In the genomic region with DNA sequence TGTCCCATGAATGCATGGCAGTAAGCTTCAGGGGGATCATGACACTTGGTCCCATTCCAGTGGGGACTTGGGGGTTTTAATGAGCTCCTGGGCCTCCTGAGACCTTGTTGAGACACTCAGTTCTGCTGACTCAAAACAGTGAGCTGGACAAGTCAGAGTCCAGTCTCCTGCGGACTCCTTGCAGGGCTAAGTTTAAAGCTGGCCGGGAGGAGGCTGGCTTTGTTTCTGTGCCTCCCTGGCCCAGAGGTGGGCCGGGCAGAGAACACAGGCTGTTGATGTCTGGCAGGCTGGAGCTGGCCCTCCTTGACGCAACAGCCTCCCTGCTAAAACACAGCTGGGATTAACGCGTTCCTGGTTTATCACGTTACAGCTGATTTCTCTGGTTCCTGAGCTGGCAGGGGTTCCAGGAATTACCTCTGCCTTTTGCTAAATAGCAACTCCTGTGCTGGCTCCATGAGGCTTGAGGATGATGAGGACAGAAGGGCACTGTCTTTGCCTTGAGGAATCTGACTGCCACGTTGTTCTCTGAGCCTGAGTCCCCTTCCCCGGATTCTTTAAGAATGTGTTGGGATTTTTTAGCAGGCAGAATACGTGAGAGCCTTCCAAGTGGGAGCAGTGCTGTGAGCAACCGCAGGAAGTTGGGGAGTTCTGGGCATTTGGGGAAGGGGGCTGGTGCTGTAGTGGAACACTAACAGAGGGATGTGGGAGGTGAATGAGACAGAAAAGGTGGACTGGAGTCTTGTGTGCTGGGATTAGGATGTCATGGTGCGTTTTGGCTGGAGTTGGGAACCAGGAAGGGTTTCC, we compare ENCODE assay signal across 10 cellular contexts. TPM values are rescaled to one million over a fixed set of nuclear protein-coding genes. Genes with fewer than 3 reads are reported as not detected.
DNase-seq lines count a peak whose midpoint lies in the region; ATAC-seq and TF ChIP-seq lines count a peak whose summit lies in the region.
"Had no signal": no experiment of that assay in that cellular context is flagged by ENCODE, and none has a peak within 500 bp of the region (broad histone marks: within the 10 kb centered on the region; RNA-seq: fewer than 3 reads in every experiment).

No MANE protein-coding gene starts in this region.

- intact Hi-C loops in HCT116 (cut with micrococcal nuclease) = no loop called here
- intact Hi-C loops in left cardiac atrium (cut with DNase I) = loop anchor here in 1 of 2 donors (2.0 kb wide), 1 partner anchor 21 kb away; no protein-coding TSS in a partner anchor

- peaks cover 2% of the 10 kb centered on the region for H3K36me3 Mint-ChIP-seq in activated CD4-positive, alpha-beta memory T cell treated with anti-CD3 and anti-CD28 coated beads, Interleukin-2, amount 10 ng/mL, durations not matched to agents 7 days and 5 days (ENCODE audit: low read depth)
- no peaks in the 10 kb centered on the region for H3K36me3 Mint-ChIP-seq in T-helper 2 cell treated with Interferon-gamma antibody and Interleukin-4, amounts not matched to agents 5 μg/mL and 100 μg/mL, for 36 hours (ENCODE audit: low read depth)

- H3K9me3 ChIP-seq in HCT116 (ENCODE audit: control insufficient read depth in 1 of 2, insufficient read depth in 1 of 2, low read depth in 1 of 2, low read length in 2 of 2) = no peaks in the 10 kb centered on the region
- H3K9me3 ChIP-seq: mucosa of descending colon had no signal

- peaks cover 18% of the 10 kb centered on the region for H3K4me1 Mint-ChIP-seq in activated CD4-positive, alpha-beta memory T cell treated with anti-CD3 and anti-CD28 coated beads, Interleukin-2, amount 10 ng/mL, durations not matched to agents 7 days and 5 days
- peaks cover 17% of the 10 kb centered on the region for H3K4me1 Mint-ChIP-seq in T-helper 2 cell treated with Interferon-gamma antibody and Interleukin-4, amounts not matched to agents 5 μg/mL and 100 μg/mL, for 36 hours (ENCODE audit: low read depth)

- no peaks in the 10 kb centered on the region for H3K9me3 Mint-ChIP-seq in activated CD4-positive, alpha-beta memory T cell treated with anti-CD3 and anti-CD28 coated beads, Interleukin-2, amount 10 ng/mL, durations not matched to agents 7 days and 5 days
- H3K9me3 Mint-ChIP-seq in T-helper 2 cell treated with Interferon-gamma antibody and Interleukin-4, amounts not matched to agents 5 μg/mL and 100 μg/mL, for 36 hours = no peaks in the 10 kb centered on the region

- RAD21 ChIA-PET in HCT116 (lab: Charles Lee; ENCODE audit: low non-redundant PET in 1 of 2, low total read pairs in 2 of 2, uncharacterized antibody in 2 of 2, unreplicated experiment in 2 of 2) = interaction anchor here in 1 of 2 experiments (0.6 kb wide), 1 partner anchor 23 kb away, joined by 5 read pairs; no protein-coding TSS in a partner anchor

- no peak for TF ChIP-seq RAD21 in HCT116 (IDR thresholded peaks at IDR 0.05; ENCODE audit: low read depth)

- H3K27me3 ChIP-seq in HCT116 (ENCODE audit: insufficient read depth, low read length) = no peaks in the 10 kb centered on the region

- H3K9me2 ChIP-seq in HCT116 (ENCODE audit: insufficient read depth) = no peaks in the 10 kb centered on the region

- TF ChIP-seq POLR2A in HCT116 (IDR thresholded peaks at IDR 0.05; ENCODE audit: borderline replicate concordance, extremely low read depth, insufficient read depth, insufficient read length) = no peak

- CTCF ChIA-PET in HCT116 (lab: Charles Lee) = interaction anchor here (1.6 kb wide), 1 partner anchor 44 kb away, joined by 4 read pairs; no protein-coding TSS in a partner anchor
- CTCF ChIA-PET in activated CD4-positive, alpha-beta memory T cell treated with anti-CD3 and anti-CD28 coated beads, Interleukin-2, amount 10 ng/mL, durations not matched to agents 7 days and 5 days (lab: Charles Lee) = interaction anchor here (0.8 to 1.4 kb wide), 7 partner anchors 10 to 212 kb away, joined by 3 to 6 read pairs (median 3); no protein-coding TSS in a partner anchor

- no peak for TF ChIP-seq CTCF in HCT116 (IDR thresholded peaks at IDR 0.05 in 2 of 3, conservative IDR thresholded peaks at IDR 0.05 in 1 of 3; ENCODE audit: borderline replicate concordance in 1 of 3, insufficient read depth in 1 of 3, low read depth in 2 of 3, low read length in 2 of 3)

- DNase-seq in HCT116 (ENCODE audit: low read depth, low spot score) (no peak), left cardiac atrium (peak; percentile 47), retina (peak; percentile 25), NCI-H2107 treated with DMSO at 0.1 percent for 48 hours (lab: John Stamatoyannopoulos, UW; ENCODE audit: unreplicated experiment) (no peak)
- no peak for DNase-seq in activated CD4-positive, alpha-beta memory T cell treated with anti-CD3 and anti-CD28 coated beads, Interleukin-2, amount 10 ng/mL, durations not matched to agents 7 days and 5 days
- DNase-seq in T-helper 2 cell treated with Interferon-gamma antibody and Interleukin-4, amounts not matched to agents 5 μg/mL and 100 μg/mL, for 36 hours (ENCODE audit: low spot score) = no peak
- DNase-seq: mucosa of descending colon, NCI-H1436 had no signal

- H3K27ac ChIP-seq in HCT116 (ENCODE audit: low read depth, low read length) = no peak overlapping the region

- H2AFZ ChIP-seq in HCT116 (ENCODE audit: low read depth, low read length, poor library complexity, severe bottlenecking) = no peak overlapping the region

- POLR2A ChIA-PET in HCT116 (lab: Charles Lee) = no interaction called here
- POLR2A ChIA-PET in activated CD4-positive, alpha-beta memory T cell treated with anti-CD3 and anti-CD28 coated beads, Interleukin-2, amount 10 ng/mL, durations not matched to agents 7 days and 5 days (lab: Charles Lee) = interaction anchor here (1.0 kb wide), 1 partner anchor 23 kb away, joined by 3 read pairs; no protein-coding TSS in a partner anchor

- peak overlapping the region; percentile 78 for H3K4me3 Mint-ChIP-seq in activated CD4-positive, alpha-beta memory T cell treated with anti-CD3 and anti-CD28 coated beads, Interleukin-2, amount 10 ng/mL, durations not matched to agents 7 days and 5 days
- no peak overlapping the region for H3K4me3 Mint-ChIP-seq in T-helper 2 cell treated with Interferon-gamma antibody and Interleukin-4, amounts not matched to agents 5 μg/mL and 100 μg/mL, for 36 hours

- no peaks in the 10 kb centered on the region for H4K20me1 ChIP-seq in HCT116 (ENCODE audit: insufficient read depth)

- H3K79me2 ChIP-seq in HCT116 (ENCODE audit: insufficient read depth, low read length) = 0 out of 2 replicates have a peak, but pooled peaks cover 2% of the 10 kb centered on the region

- BruUV-seq in HCT116 (replicated peaks; lab: Mats Ljungman, UMichigan) = no TSS peak

- no peaks in the 10 kb centered on the region for H3K36me3 ChIP-seq in HCT116 (ENCODE audit: control insufficient read depth in 1 of 2, insufficient read depth in 2 of 2, low read length in 2 of 2)

- no peak overlapping the region for H3K27ac Mint-ChIP-seq in activated CD4-positive, alpha-beta memory T cell treated with anti-CD3 and anti-CD28 coated beads, Interleukin-2, amount 10 ng/mL, durations not matched to agents 7 days and 5 days
- H3K27ac Mint-ChIP-seq in T-helper 2 cell treated with Interferon-gamma antibody and Interleukin-4, amounts not matched to agents 5 μg/mL and 100 μg/mL, for 36 hours = no peak overlapping the region

- H3K27me3 Mint-ChIP-seq in activated CD4-positive, alpha-beta memory T cell treated with anti-CD3 and anti-CD28 coated beads, Interleukin-2, amount 10 ng/mL, durations not matched to agents 7 days and 5 days = peaks cover 7% of the 10 kb centered on the region
- peaks cover 7% of the 10 kb centered on the region for H3K27me3 Mint-ChIP-seq in T-helper 2 cell treated with Interferon-gamma antibody and Interleukin-4, amounts not matched to agents 5 μg/mL and 100 μg/mL, for 36 hours (ENCODE audit: low read depth)

- no peak overlapping the region for H3K4me3 ChIP-seq in HCT116 (replicated peaks in 1 of 2; ENCODE audit: low read depth in 1 of 2, low read length in 2 of 2)
- H3K4me3 ChIP-seq: mucosa of descending colon had no signal

- H3K4me2 ChIP-seq in HCT116 (ENCODE audit: low read length) = peak overlapping the region; percentile 95; the same call in 1 of the 2 replicates

- ATAC-seq in HCT116 = no peak
- peak; percentile 6 to 12 for ATAC-seq in left cardiac atrium
- ATAC-seq in HG02610 (IDR thresholded peaks at IDR 0.05; ENCODE audit: unreplicated experiment) = no peak
- ATAC-seq in HG02571 (IDR thresholded peaks at IDR 0.05; ENCODE audit: unreplicated experiment) = no peak
- ATAC-seq: mucosa of descending colon had no signal

- H3K4me1 ChIP-seq in HCT116 (ENCODE audit: control insufficient read depth in 1 of 2, insufficient read depth in 2 of 2, low read length in 2 of 2) = peaks cover 8 to 15% of the 10 kb centered on the region in 2 experiments

- no peak overlapping the region for H3K9ac ChIP-seq in HCT116 (ENCODE audit: low read length)

TF ChIP-seq in HCT116, 20 proteins besides CTCF, POLR2A, EP300 and RAD21 (continues in another document):
- TF ChIP-seq TCF7L2 (IDR thresholded peaks at IDR 0.05; ENCODE audit: borderline replicate concordance, extremely low read depth, insufficient read depth, insufficient read length) (no peak), SP1 (IDR thresholded peaks at IDR 0.05; ENCODE audit: low read depth) (no peak), EGR1 (IDR thresholded peaks at IDR 0.05; ENCODE audit: low read depth) (no peak), CEBPB (IDR thresholded peaks at IDR 0.05; ENCODE audit: low read depth) (no peak), FOSL1 (IDR thresholded peaks at IDR 0.05; ENCODE audit: low read depth) (no peak), SRF (IDR thresholded peaks at IDR 0.05; ENCODE audit: low read depth) (no peak)

RNA-seq across cellular contexts. Expression of a gene that starts 2.0 kb away (rescaled TPM):
- total RNA-seq in HCT116 (2021; ENCODE audit: unreplicated experiment) (50.6 TPM), left cardiac atrium (10 to 100 TPM; 14.0 to 24.5 TPM)
- polyA plus RNA-seq in HCT116 (2012) = 70.5 and 73.4 TPM in 2 replicates
- 10 to 100 TPM; 15.0 to 15.2 TPM for total RNA-seq in activated CD4-positive, alpha-beta memory T cell treated with anti-CD3 and anti-CD28 coated beads, Interleukin-2, amount 10 ng/mL, durations not matched to agents 7 days and 5 days

RNA-seq across cellular contexts. Expression of a gene that starts 55.2 kb away (rescaled TPM):
- total RNA-seq in HCT116 (2021; ENCODE audit: unreplicated experiment) = 10.2 TPM
- 3.1 and 4.2 TPM in 2 replicates for polyA plus RNA-seq in HCT116 (2012)
- 10 to 100 TPM; 18.0 to 19.6 TPM for total RNA-seq in activated CD4-positive, alpha-beta memory T cell treated with anti-CD3 and anti-CD28 coated beads, Interleukin-2, amount 10 ng/mL, durations not matched to agents 7 days and 5 days
- 10 to 100 TPM in 1 of 2 donors, 1 to 10 TPM in 1; 8.6 to 10.2 TPM for total RNA-seq in left cardiac atrium

Comparison
In these comparisons a context has a peak if more than half of its experiments do, and no peak if none do; other contexts are left out.
1. ATAC-seq: peak in left cardiac atrium (2 of 2); none in HCT116 (single experiment), HG02610 (single experiment) and HG02571 (single experiment).
2. DNase-seq: peak in left cardiac atrium (single experiment) and retina (single experiment); none in HCT116 (single experiment), activated CD4-positive, alpha-beta memory T cell treated with anti-CD3 and anti-CD28 coated beads, Interleukin-2, amount 10 ng/mL, durations not matched to agents 7 days and 5 days (single experiment), NCI-H2107 treated with DMSO at 0.1 percent for 48 hours (single experiment) and T-helper 2 cell treated with Interferon-gamma antibody and Interleukin-4, amounts not matched to agents 5 μg/mL and 100 μg/mL, for 36 hours (single experiment).